Comparison of ENCODE assay signal across 16 cellular contexts in genomic region chr9:84138543-84138942, GRCh38.
DNase-seq lines count a peak whose midpoint lies in the region; ATAC-seq and TF ChIP-seq lines count a peak whose summit lies in the region.
"Had no signal": no experiment of that assay in that cellular context is flagged by ENCODE, and none has a peak within 500 bp of the region (broad histone marks: within the 10 kb centered on the region; RNA-seq: fewer than 3 reads in every experiment).

No MANE protein-coding gene starts in this region.

- ATAC-seq in RWPE2 (ENCODE audit: low read depth) (no peak), left colon (no peak), HG03520 (IDR thresholded peaks at IDR 0.05; ENCODE audit: unreplicated experiment) (no peak)

- H3K36me3 ChIP-seq in RWPE2 (ENCODE audit: low read depth) (no peaks in the 10 kb centered on the region), esophagus squamous epithelium (no peaks in the 10 kb centered on the region), thyroid gland (no peaks in the 10 kb centered on the region)
- H3K36me3 ChIP-seq: SJSA1 had no signal

- H3K9me3 ChIP-seq in RWPE2 (ENCODE audit: severe bottlenecking) (no peaks in the 10 kb centered on the region), esophagus squamous epithelium (no peaks in the 10 kb centered on the region), thyroid gland (no peaks in the 10 kb centered on the region)
- H3K9me3 ChIP-seq: SJSA1 had no signal

- H3K27me3 ChIP-seq in RWPE2 (ENCODE audit: insufficient read depth, poor library complexity, severe bottlenecking), result peaks cover 8% of the 10 kb centered on the region
- peaks cover 0 to 37% (median 0%) of the 10 kb centered on the region in 4 donors for H3K27me3 ChIP-seq in esophagus squamous epithelium
- H3K27me3 ChIP-seq in thyroid gland, result no peaks in the 10 kb centered on the region

- TF ChIP-seq POLR2A in esophagus squamous epithelium (IDR thresholded peaks at IDR 0.05) (no peak), thyroid gland (IDR thresholded peaks at IDR 0.05) (no peak)

- DNase-seq in Caki2 (ENCODE audit: low read depth), result peak; percentile 0
- DNase-seq in RWPE2 (ENCODE audit: low spot score), result no peak
- no peak for DNase-seq in esophagus squamous epithelium (lab: John Stamatoyannopoulos, UW)
- no peak for DNase-seq in thyroid gland
- no peak for DNase-seq in left colon
- DNase-seq in HuH-7.5 (ENCODE audit: low spot score), result no peak
- DNase-seq: Calu3; CD8-positive, alpha-beta memory T cell; H7; Kasumi-1; NCI-H526 treated with DMSO at 0.1 percent for 48 hours had no signal

- H3K4me1 ChIP-seq in RWPE2 (ENCODE audit: insufficient read depth, poor library complexity, severe bottlenecking) (peaks cover 37% of the 10 kb centered on the region), esophagus squamous epithelium (peaks cover 9 to 57% (median 27%) of the 10 kb centered on the region in 3 donors), thyroid gland (peaks cover 12 to 30% of the 10 kb centered on the region in 2 donors)

- peak overlapping the region; percentile 47 for H3K27ac ChIP-seq in RWPE2 (ENCODE audit: poor library complexity, severe bottlenecking)
- peak overlapping the region; percentile 6 to 62 (median 26) for H3K27ac ChIP-seq in esophagus squamous epithelium
- peak overlapping the region; percentile 64 to 73 (median 67) for H3K27ac ChIP-seq in thyroid gland
- H3K27ac ChIP-seq: GM23248, HL-60, PC-9 had no signal

- TF ChIP-seq CTCF in RWPE2 (IDR thresholded peaks at IDR 0.05; ENCODE audit: poor library complexity, severe bottlenecking), result no peak
- TF ChIP-seq CTCF in esophagus squamous epithelium (IDR thresholded peaks at IDR 0.05), result no peak
- no peak for TF ChIP-seq CTCF in thyroid gland (IDR thresholded peaks at IDR 0.05)

- intact Hi-C loops in esophagus squamous epithelium (cut with DNase I), result no loop called here
- intact Hi-C loops in thyroid gland (cut with DNase I), result no loop called here
- intact Hi-C loops in left colon (cut with DNase I, micrococcal nuclease), result no loop called here

- 34 to 56% methylated on average over 4 of the region's 4 CpGs for WGBS in esophagus squamous epithelium, 2 donors
- WGBS in thyroid gland, 2 donors, result 44 to 54% methylated on average over 4 of the region's 4 CpGs

- no peak overlapping the region for H3K4me3 ChIP-seq in RWPE2 (ENCODE audit: severe bottlenecking)
- no peak overlapping the region for H3K4me3 ChIP-seq in esophagus squamous epithelium
- no peak overlapping the region for H3K4me3 ChIP-seq in thyroid gland (replicated peaks in 1 of 3)
- H3K4me3 ChIP-seq: GM23248, PC-9, SJSA1 had no signal

- in situ Hi-C loops in Caki2 (cut with HindIII; ENCODE audit: low pct_unique_long_range_greater_than_20kb, low sequenced_read_pairs), result no loop called here
